12 cellular contexts compared by ENCODE assay signal in the genomic region with DNA sequence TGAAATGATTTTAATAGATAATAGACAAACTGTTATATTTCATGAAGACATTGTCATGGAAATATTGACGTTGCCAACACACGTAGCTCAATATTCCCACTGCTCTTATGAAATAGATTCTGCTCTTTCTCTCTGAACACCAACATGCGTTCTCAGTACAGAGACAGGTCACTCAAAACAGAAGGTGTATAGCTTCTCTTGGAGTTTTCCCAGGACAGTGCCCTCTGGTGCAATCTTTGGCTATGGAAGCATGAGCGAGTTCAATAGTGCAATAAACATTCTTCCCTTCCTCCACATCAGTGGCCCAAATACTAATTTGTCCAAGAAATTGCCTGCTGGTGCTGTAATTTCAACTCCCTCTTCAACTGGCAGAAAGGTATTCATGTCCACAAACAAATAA.
DNase-seq lines count a peak whose midpoint lies in the region; ATAC-seq, FAIRE-seq and TF ChIP-seq lines count a peak whose summit lies in the region.
"Had no signal": no experiment of that assay in that cellular context is flagged by ENCODE, and none has a peak within 500 bp of the region (broad histone marks: within the 10 kb centered on the region; RNA-seq: fewer than 3 reads in every experiment).

No MANE protein-coding gene starts in this region.

- POLR2A ChIA-PET in WTC11 (lab: Charles Lee): no interaction called here

- H3K4me1 ChIP-seq in heart left ventricle (no peaks in the 10 kb centered on the region), parathyroid adenoma (peaks cover 13% of the 10 kb centered on the region), testis (no peaks in the 10 kb centered on the region)

- FAIRE-seq in GM19239 (lab: Jason Lieb, UNC): no peak

- CTCF ChIA-PET in WTC11 (lab: Charles Lee): interaction anchor here (1.3 kb wide), 1 partner anchor 10 kb away, joined by 14 read pairs; no protein-coding TSS in a partner anchor

- H3K9me3 Mint-ChIP-seq in WTC11 (no peaks in the 10 kb centered on the region), type B pancreatic cell (no peaks in the 10 kb centered on the region)
- H3K9me3 Mint-ChIP-seq: activated T-helper 17 cell treated with anti-CD3 and anti-CD28 coated beads, Interleukin-2, amount 50 U/mL, for 72 hours had no signal

- H3K4me1 Mint-ChIP-seq in WTC11 (no peaks in the 10 kb centered on the region), type B pancreatic cell (ENCODE audit: unreplicated experiment) (no peaks in the 10 kb centered on the region)
- H3K4me1 Mint-ChIP-seq: activated T-helper 17 cell treated with anti-CD3 and anti-CD28 coated beads, Interleukin-2, amount 50 U/mL, for 72 hours had no signal

- DNase-seq in LHCN-M2 (ENCODE audit: low read depth) (peak; percentile 19), WTC11 (ENCODE audit: low spot score) (no peak), heart left ventricle (no peak), GM19239 (ENCODE audit: insufficient read length, low spot score) (no peak), head of caudate nucleus (no peak), type B pancreatic cell (ENCODE audit: extremely low spot score, unreplicated experiment) (no peak), testis (no peak)
- DNase-seq: activated CD4-positive, alpha-beta T cell treated with anti-CD3 and anti-CD28 coated beads for 1 hour; MG63; NCI-H524 treated with DMSO at 0.1 percent for 48 hours had no signal

- 40 to 45% (median 44%) methylated on average over 4 of the region's 4 CpGs for WGBS in heart left ventricle, 4 donors
- WGBS in testis, 2 donors: 76 to 89% methylated on average over 4 of the region's 4 CpGs

- H3K27me3 Mint-ChIP-seq in WTC11 (ENCODE audit: low read depth): no peaks in the 10 kb centered on the region
- no peaks in the 10 kb centered on the region for H3K27me3 Mint-ChIP-seq in type B pancreatic cell
- H3K27me3 Mint-ChIP-seq: activated T-helper 17 cell treated with anti-CD3 and anti-CD28 coated beads, Interleukin-2, amount 50 U/mL, for 72 hours had no signal

- H3K27ac ChIP-seq in heart left ventricle (no peak overlapping the region), parathyroid adenoma (peak overlapping the region; percentile 41), testis (no peak overlapping the region)

- H3K4me2 ChIP-seq in parathyroid adenoma (ENCODE audit: low read length): no peak overlapping the region

- H3K9me3 ChIP-seq in heart left ventricle (no peaks in the 10 kb centered on the region), parathyroid adenoma (ENCODE audit: control insufficient read depth, low read length) (no peaks in the 10 kb centered on the region), testis (no peaks in the 10 kb centered on the region)
- H3K9me3 ChIP-seq: MG63 had no signal

- intact Hi-C loops in heart left ventricle (cut with DNase I): loop anchor here in 5 of 10 donors (10.0 kb wide), 3 partner anchors 147 to 707 kb away; a partner anchor contains a TSS
- intact Hi-C loops in head of caudate nucleus (cut with DNase I): no loop called here
- intact Hi-C loops in testis (cut with DNase I; ENCODE audit: low total_unique reads): no loop called here

- no peak overlapping the region for H3K4me3 Mint-ChIP-seq in WTC11
- H3K4me3 Mint-ChIP-seq in type B pancreatic cell: no peak overlapping the region
- H3K4me3 Mint-ChIP-seq: activated T-helper 17 cell treated with anti-CD3 and anti-CD28 coated beads, Interleukin-2, amount 50 U/mL, for 72 hours had no signal

- peak; percentile 65 for ATAC-seq in WTC11
- ATAC-seq in heart left ventricle: peak in 3 of 4 donors; percentile 69 to 87 (median 82)
- ATAC-seq: activated T-helper 17 cell treated with anti-CD3 and anti-CD28 coated beads, Interleukin-2, amount 50 U/mL, for 72 hours had no signal

- TF ChIP-seq CTCF in WTC11 (IDR thresholded peaks at IDR 0.05) (no peak), heart left ventricle (IDR thresholded peaks at IDR 0.05) (peak in 2 of 12 donors; percentile 26 to 36), parathyroid adenoma (IDR thresholded peaks at IDR 0.05) (peak; percentile 33), type B pancreatic cell (conservative IDR thresholded peaks at IDR 0.05) (no peak), testis (IDR thresholded peaks at IDR 0.05) (no peak)

- no peak overlapping the region for H3K4me3 ChIP-seq in heart left ventricle
- H3K4me3 ChIP-seq in parathyroid adenoma (ENCODE audit: low read depth, low read length): no peak overlapping the region
- no peak overlapping the region for H3K4me3 ChIP-seq in testis
- H3K4me3 ChIP-seq: MG63 had no signal

- no peak for TF ChIP-seq POLR2A in heart left ventricle (IDR thresholded peaks at IDR 0.05)
- no peak for TF ChIP-seq POLR2A in testis (IDR thresholded peaks at IDR 0.05)

- no peak overlapping the region for H3K27ac Mint-ChIP-seq in WTC11
- H3K27ac Mint-ChIP-seq in type B pancreatic cell: no peak overlapping the region
- H3K27ac Mint-ChIP-seq: activated T-helper 17 cell treated with anti-CD3 and anti-CD28 coated beads, Interleukin-2, amount 50 U/mL, for 72 hours had no signal

- H3K9ac ChIP-seq in parathyroid adenoma: no peak overlapping the region

- H3K36me3 Mint-ChIP-seq in WTC11 (no peaks in the 10 kb centered on the region), type B pancreatic cell (no peaks in the 10 kb centered on the region)

- peak overlapping the region; percentile 48 for H2AFZ ChIP-seq in parathyroid adenoma

- H3K27me3 ChIP-seq in heart left ventricle (no peaks in the 10 kb centered on the region), parathyroid adenoma (ENCODE audit: control insufficient read depth, insufficient read depth, low read length) (no peaks in the 10 kb centered on the region), testis (no peaks in the 10 kb centered on the region)
- H3K27me3 ChIP-seq: MG63 had no signal

- no peaks in the 10 kb centered on the region for H3K79me2 ChIP-seq in parathyroid adenoma

- no peaks in the 10 kb centered on the region for H3K36me3 ChIP-seq in heart left ventricle
- H3K36me3 ChIP-seq in parathyroid adenoma (ENCODE audit: control insufficient read depth, insufficient read depth, low read length): no peaks in the 10 kb centered on the region
- no peaks in the 10 kb centered on the region for H3K36me3 ChIP-seq in testis (ENCODE audit: low read depth, missing control alignments)
- H3K36me3 ChIP-seq: MG63 had no signal

TF ChIP-seq in WTC11, 78 proteins besides CTCF, POLR2A, EP300 and RAD21 (continues in another document):
- no peak for TF ChIP-seq TEAD4 (CRISPR knock-in tag; IDR thresholded peaks at IDR 0.05)
- TF ChIP-seq, protein P1, sequence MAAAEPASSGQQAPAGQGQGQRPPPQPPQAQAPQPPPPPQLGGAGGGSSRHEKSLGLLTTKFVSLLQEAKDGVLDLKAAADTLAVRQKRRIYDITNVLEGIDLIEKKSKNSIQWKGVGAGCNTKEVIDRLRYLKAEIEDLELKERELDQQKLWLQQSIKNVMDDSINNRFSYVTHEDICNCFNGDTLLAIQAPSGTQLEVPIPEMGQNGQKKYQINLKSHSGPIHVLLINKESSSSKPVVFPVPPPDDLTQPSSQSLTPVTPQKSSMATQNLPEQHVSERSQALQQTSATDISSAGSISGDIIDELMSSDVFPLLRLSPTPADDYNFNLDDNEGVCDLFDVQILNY (CRISPR knock-in tag; IDR thresholded peaks at IDR 0.05): no peak
- TF ChIP-seq, protein P2, sequence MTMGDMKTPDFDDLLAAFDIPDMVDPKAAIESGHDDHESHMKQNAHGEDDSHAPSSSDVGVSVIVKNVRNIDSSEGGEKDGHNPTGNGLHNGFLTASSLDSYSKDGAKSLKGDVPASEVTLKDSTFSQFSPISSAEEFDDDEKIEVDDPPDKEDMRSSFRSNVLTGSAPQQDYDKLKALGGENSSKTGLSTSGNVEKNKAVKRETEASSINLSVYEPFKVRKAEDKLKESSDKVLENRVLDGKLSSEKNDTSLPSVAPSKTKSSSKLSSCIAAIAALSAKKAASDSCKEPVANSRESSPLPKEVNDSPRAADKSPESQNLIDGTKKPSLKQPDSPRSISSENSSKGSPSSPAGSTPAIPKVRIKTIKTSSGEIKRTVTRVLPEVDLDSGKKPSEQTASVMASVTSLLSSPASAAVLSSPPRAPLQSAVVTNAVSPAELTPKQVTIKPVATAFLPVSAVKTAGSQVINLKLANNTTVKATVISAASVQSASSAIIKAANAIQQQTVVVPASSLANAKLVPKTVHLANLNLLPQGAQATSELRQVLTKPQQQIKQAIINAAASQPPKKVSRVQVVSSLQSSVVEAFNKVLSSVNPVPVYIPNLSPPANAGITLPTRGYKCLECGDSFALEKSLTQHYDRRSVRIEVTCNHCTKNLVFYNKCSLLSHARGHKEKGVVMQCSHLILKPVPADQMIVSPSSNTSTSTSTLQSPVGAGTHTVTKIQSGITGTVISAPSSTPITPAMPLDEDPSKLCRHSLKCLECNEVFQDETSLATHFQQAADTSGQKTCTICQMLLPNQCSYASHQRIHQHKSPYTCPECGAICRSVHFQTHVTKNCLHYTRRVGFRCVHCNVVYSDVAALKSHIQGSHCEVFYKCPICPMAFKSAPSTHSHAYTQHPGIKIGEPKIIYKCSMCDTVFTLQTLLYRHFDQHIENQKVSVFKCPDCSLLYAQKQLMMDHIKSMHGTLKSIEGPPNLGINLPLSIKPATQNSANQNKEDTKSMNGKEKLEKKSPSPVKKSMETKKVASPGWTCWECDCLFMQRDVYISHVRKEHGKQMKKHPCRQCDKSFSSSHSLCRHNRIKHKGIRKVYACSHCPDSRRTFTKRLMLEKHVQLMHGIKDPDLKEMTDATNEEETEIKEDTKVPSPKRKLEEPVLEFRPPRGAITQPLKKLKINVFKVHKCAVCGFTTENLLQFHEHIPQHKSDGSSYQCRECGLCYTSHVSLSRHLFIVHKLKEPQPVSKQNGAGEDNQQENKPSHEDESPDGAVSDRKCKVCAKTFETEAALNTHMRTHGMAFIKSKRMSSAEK (CRISPR knock-in tag; IDR thresholded peaks at IDR 0.05; ENCODE audit: borderline replicate concordance): no peak
